Comparison of ENCODE assay signal across 18 cellular contexts in the genomic region with DNA sequence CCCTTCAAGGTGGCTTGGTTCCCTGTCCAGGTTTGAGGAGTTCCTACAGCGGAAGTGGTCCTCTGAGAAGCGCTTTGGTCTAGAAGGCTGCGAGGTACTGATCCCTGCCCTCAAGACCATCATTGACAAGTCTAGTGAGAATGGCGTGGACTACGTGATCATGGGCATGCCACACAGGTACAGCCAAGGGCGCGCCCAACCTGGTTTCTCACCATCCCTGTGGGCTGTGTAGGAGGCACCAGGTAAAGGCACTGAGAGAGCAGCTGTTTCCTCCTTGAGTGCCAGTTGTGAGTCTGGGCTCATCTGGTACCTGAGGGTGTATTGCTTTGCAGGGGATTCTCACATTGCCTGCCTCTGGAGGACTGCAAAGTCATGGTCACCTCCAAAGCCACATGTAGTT.
DNase-seq lines count a peak whose midpoint lies in the region; ATAC-seq, FAIRE-seq and TF ChIP-seq lines count a peak whose summit lies in the region.
"Had no signal": no experiment of that assay in that cellular context is flagged by ENCODE, and none has a peak within 500 bp of the region (broad histone marks: within the 10 kb centered on the region; RNA-seq: fewer than 3 reads in every experiment).

No MANE protein-coding gene starts in this region.

- intact Hi-C loops in CD14-positive monocyte (cut with micrococcal nuclease): no loop called here

- no peak for ATAC-seq in GM21447 (IDR thresholded peaks at IDR 0.05; ENCODE audit: unreplicated experiment)
- ATAC-seq: CD8-positive, alpha-beta T cell; HepG2 had no signal

- H3K27me3 Mint-ChIP-seq in CD14-positive monocyte (ENCODE audit: low read depth in 3 of 3): peaks cover 0 to 1% (median 0%) of the 10 kb centered on the region in 3 donors
- no peaks in the 10 kb centered on the region for H3K27me3 Mint-ChIP-seq in chondrocyte (ENCODE audit: low read depth)
- no peaks in the 10 kb centered on the region for H3K27me3 Mint-ChIP-seq in H9 (ENCODE audit: low read depth)
- H3K27me3 Mint-ChIP-seq: IgD-negative memory B cell had no signal

- H2BK5ac ChIP-seq in H9 (ENCODE audit: insufficient read length, low read length): no peak overlapping the region

- POLR2A ChIA-PET in RWPE1 (lab: Yijun Ruan, JAX; ENCODE audit: low non-redundant PET): no interaction called here

- H2AFZ ChIP-seq in H9 (ENCODE audit: low read length): no peak overlapping the region

- no peak overlapping the region for H3T11ph ChIP-seq in H9 (ENCODE audit: low read length)

- no peaks in the 10 kb centered on the region for H3K4me1 ChIP-seq in H9 (ENCODE audit: insufficient read depth, low read length)

- no peaks in the 10 kb centered on the region for H3K9me3 ChIP-seq in H9 (ENCODE audit: control insufficient read depth, low read depth, low read length)

- H3K23ac ChIP-seq in H9 (ENCODE audit: insufficient read length, low read depth, low read length): no peak overlapping the region

- no peaks in the 10 kb centered on the region for H3K27me3 ChIP-seq in H9 (ENCODE audit: insufficient read depth, low read length)

- no peak overlapping the region for H3K4ac ChIP-seq in H9 (ENCODE audit: low read depth, low read length)

- H3K9me3 Mint-ChIP-seq in CD14-positive monocyte (no peaks in the 10 kb centered on the region), chondrocyte (ENCODE audit: low read depth) (no peaks in the 10 kb centered on the region), H9 (no peaks in the 10 kb centered on the region)
- H3K9me3 Mint-ChIP-seq: CD8-positive, alpha-beta T cell; IgD-negative memory B cell had no signal

- H3K9ac ChIP-seq in H9 (ENCODE audit: extremely low read depth, insufficient read length, low read length): no peak overlapping the region

- H3K4me1 Mint-ChIP-seq in CD14-positive monocyte (peaks cover 11% of the 10 kb centered on the region), chondrocyte (ENCODE audit: low read depth) (peaks cover 3% of the 10 kb centered on the region), H9 (no peaks in the 10 kb centered on the region)

- H2AK5ac ChIP-seq in H9 (ENCODE audit: insufficient read length, low read length): no peak overlapping the region

- peak; percentile 32 for FAIRE-seq in urothelium cell line (lab: Jason Lieb, UNC)
- FAIRE-seq: A204.1, HepG2 had no signal

- H2BK120ac ChIP-seq in H9 (ENCODE audit: low read depth, low read length, poor library complexity, severe bottlenecking): no peak overlapping the region

- no peaks in the 10 kb centered on the region for H3K23me2 ChIP-seq in H9 (ENCODE audit: insufficient read length, low read depth, low read length, poor library complexity, severe bottlenecking)

- no peak overlapping the region for H3K14ac ChIP-seq in H9 (ENCODE audit: insufficient read depth, low read length)

- H3K4me2 ChIP-seq in H9 (ENCODE audit: insufficient read depth, insufficient read length, low read length): no peak overlapping the region

- DNase-seq in CD14-positive monocyte (ENCODE audit: low spot score) (no peak), RWPE1 (ENCODE audit: low spot score) (no peak), chondrocyte (ENCODE audit: low spot score) (peak; percentile 29), urothelium cell line (ENCODE audit: low spot score) (no peak), NCI-H1930 (lab: John Stamatoyannopoulos, UW) (no peak), H9 (no peak)
- DNase-seq: ACHN; Calu3; CD8-positive, alpha-beta T cell; DMS79 treated with DMSO at 0.1 percent for 48 hours; GF-D8; GOT3; H7 had no signal

- no peak overlapping the region for H3K18ac ChIP-seq in H9 (ENCODE audit: insufficient read length, low read depth, low read length)

- H4K20me1 ChIP-seq in H9 (ENCODE audit: control insufficient read depth, insufficient read depth, insufficient read length): no peaks in the 10 kb centered on the region

- no CpG with 5 or more reads among the region's 7 CpGs for WGBS in H9 (ENCODE audit: extremely low coverage, insufficient read length, low lambda C conversion rate)

- no peaks in the 10 kb centered on the region for H3K79me2 ChIP-seq in H9 (ENCODE audit: insufficient read depth, low read length)

- no peak overlapping the region for H2BK15ac ChIP-seq in H9 (ENCODE audit: low read depth, low read length)

- no peak overlapping the region for H4K91ac ChIP-seq in H9 (ENCODE audit: insufficient read length, low read depth, low read length)

- H2BK20ac ChIP-seq in H9 (ENCODE audit: low read depth, low read length, poor library complexity, severe bottlenecking): no peak overlapping the region

- CTCF ChIA-PET in RWPE1 (lab: Yijun Ruan, JAX): no interaction called here

- H2BK12ac ChIP-seq in H9 (ENCODE audit: insufficient read length, low read depth, low read length): no peak overlapping the region

- no peaks in the 10 kb centered on the region for H3K79me1 ChIP-seq in H9 (ENCODE audit: insufficient read depth, low read depth, low read length, poor library complexity, severe bottlenecking)

- H3K4me3 Mint-ChIP-seq in CD14-positive monocyte: no peak overlapping the region
- H3K4me3 Mint-ChIP-seq in chondrocyte (ENCODE audit: unreplicated experiment): no peak overlapping the region
- H3K4me3 Mint-ChIP-seq in H9: no peak overlapping the region
- H3K4me3 Mint-ChIP-seq: CD8-positive, alpha-beta T cell; IgD-negative memory B cell had no signal

- H3K27ac Mint-ChIP-seq in CD14-positive monocyte (peak overlapping the region in 4 of 7 donors; percentile 5 to 74 (median 42)), chondrocyte (ENCODE audit: unreplicated experiment) (no peak overlapping the region), H9 (no peak overlapping the region)
- H3K27ac Mint-ChIP-seq: CD8-positive, alpha-beta T cell; IgD-negative memory B cell had no signal

- H3K27ac ChIP-seq in RWPE1 (peak overlapping the region; percentile 53), H9 (ENCODE audit: insufficient read length, low read depth, low read length) (no peak overlapping the region)
- H3K27ac ChIP-seq: C4-2B had no signal

- no peak overlapping the region for H4K8ac ChIP-seq in H9 (replicated peaks; ENCODE audit: insufficient read length, low read depth, low read length)

- no peak overlapping the region for H4K5ac ChIP-seq in H9 (ENCODE audit: insufficient read length, low read depth, low read length)

- H3K56ac ChIP-seq in H9 (ENCODE audit: insufficient read length, low read depth, low read length): no peak overlapping the region

- no peak for TF ChIP-seq CTCF in CD14-positive monocyte (IDR thresholded peaks at IDR 0.05)
- no peak for TF ChIP-seq CTCF in RWPE1 (conservative IDR thresholded peaks at IDR 0.05; ENCODE audit: low read depth)
- TF ChIP-seq CTCF in chondrocyte (IDR thresholded peaks at IDR 0.05): no peak
- no peak for TF ChIP-seq CTCF in H9 (conservative IDR thresholded peaks at IDR 0.05)

- H3K36me3 Mint-ChIP-seq in CD14-positive monocyte: peaks cover 68 to 91% of the 10 kb centered on the region in 2 donors
- H3K36me3 Mint-ChIP-seq in chondrocyte (ENCODE audit: low read depth): peaks cover 30% of the 10 kb centered on the region
- H3K36me3 Mint-ChIP-seq in H9 (ENCODE audit: insufficient read depth in 1 of 3, low read depth in 3 of 3): peaks cover 11 to 53% (median 25%) of the 10 kb centered on the region in 3 experiments

Comparison
In these comparisons a context has a peak if more than half of its experiments do, and no peak if none do; other contexts are left out.
1. H3K27ac Mint-ChIP-seq: peak in CD14-positive monocyte (4 of 7); none in chondrocyte (single experiment) and H9 (0 of 3).